ENCODE assay signal across 8 cellular contexts in the genomic region with DNA sequence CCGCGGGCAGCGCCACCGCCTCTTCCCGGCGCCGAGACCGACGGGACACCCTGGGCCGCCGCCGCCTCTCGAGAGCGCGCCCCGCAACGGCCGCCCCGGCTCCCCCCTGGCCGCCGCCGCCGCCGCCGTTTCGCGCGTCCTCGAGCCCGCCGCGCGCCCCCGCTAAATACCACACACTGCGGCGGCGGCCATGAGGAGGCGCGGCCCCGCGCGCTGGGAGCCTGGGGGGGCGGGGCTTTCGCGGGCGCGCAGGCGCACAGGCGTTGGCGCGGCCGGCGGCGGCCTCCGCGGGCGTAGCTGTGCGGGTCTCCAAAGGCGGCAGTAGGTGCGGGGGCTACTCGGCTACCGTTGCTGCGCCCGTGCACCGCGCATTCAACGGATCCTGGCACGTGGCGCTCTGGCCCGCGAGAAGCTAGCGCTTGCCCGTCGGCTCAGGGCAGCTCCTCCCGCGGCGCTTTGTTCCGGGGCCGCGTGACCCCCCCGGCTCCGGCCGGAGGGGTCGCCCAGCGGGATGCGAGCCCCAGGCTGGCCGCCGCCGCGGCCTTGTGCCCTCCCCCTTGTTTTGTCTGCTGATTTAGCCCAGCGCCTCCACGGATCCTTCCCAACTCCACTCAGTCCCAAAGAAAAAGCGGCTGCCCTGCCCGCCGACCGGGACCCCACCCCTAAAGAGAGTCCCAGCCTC. TPM values are rescaled to one million over a fixed set of nuclear protein-coding genes. Genes with fewer than 3 reads are reported as not detected.
A peak's percentile ranks its signal among the peaks of the same experiment; 100 is the strongest.
DNase-seq lines count a peak whose midpoint lies in the region; ATAC-seq and TF ChIP-seq lines count a peak whose summit lies in the region.

A gene with protein sequence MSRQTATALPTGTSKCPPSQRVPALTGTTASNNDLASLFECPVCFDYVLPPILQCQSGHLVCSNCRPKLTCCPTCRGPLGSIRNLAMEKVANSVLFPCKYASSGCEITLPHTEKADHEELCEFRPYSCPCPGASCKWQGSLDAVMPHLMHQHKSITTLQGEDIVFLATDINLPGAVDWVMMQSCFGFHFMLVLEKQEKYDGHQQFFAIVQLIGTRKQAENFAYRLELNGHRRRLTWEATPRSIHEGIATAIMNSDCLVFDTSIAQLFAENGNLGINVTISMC (minus strand): TSS at position 142 of the 682 bp plus-strand sequence. CDS start 22,985 bp downstream, outside the sequence.

- peaks cover 28% of the 10 kb centered on the region for H3K4me1 Mint-ChIP-seq in CD4-positive, alpha-beta T cell (ENCODE audit: low read depth)

- peak within 1 kb of the TSS; percentile 91 for H3K4me2 ChIP-seq in OCI-LY3 (ENCODE audit: low read length)

- H2AFZ ChIP-seq in OCI-LY3 (ENCODE audit: low read depth, low read length): peak within 1 kb of the TSS; percentile 88

- TF ChIP-seq CTCF in CD4-positive, alpha-beta T cell (IDR thresholded peaks at IDR 0.05): no peak
- no peak for TF ChIP-seq CTCF in OCI-LY3 (IDR thresholded peaks at IDR 0.05; ENCODE audit: low read depth, low read length)

- no peaks in the 10 kb centered on the region for H3K9me3 ChIP-seq in CD4-positive, alpha-beta T cell (ENCODE audit: control insufficient read depth, low read length)
- H3K9me3 ChIP-seq in OCI-LY3 (ENCODE audit: insufficient read depth, low read length): no peaks in the 10 kb centered on the region
- H3K9me3 ChIP-seq in mucosa of rectum (ENCODE audit: control insufficient read depth in 2 of 2, low read length in 2 of 2): no peaks in the 10 kb centered on the region

- H3K27ac ChIP-seq in CD4-positive, alpha-beta T cell (ENCODE audit: low read depth, low read length): peak within 1 kb of the TSS; percentile 46
- H3K27ac ChIP-seq in OCI-LY3 (ENCODE audit: low read length) (peak within 1 kb of the TSS; percentile 75), epithelial cell of prostate (peak within 1 kb of the TSS; percentile 89), mucosa of rectum (ENCODE audit: low read depth in 2 of 2, low read length in 2 of 2) (peak within 1 kb of the TSS; percentile 98 to 99)

- H3K27me3 ChIP-seq in CD4-positive, alpha-beta T cell (ENCODE audit: control insufficient read depth, insufficient read depth, low read length): no peaks in the 10 kb centered on the region
- H3K27me3 ChIP-seq in OCI-LY3 (ENCODE audit: low read depth, low read length) (no peaks in the 10 kb centered on the region), mucosa of rectum (ENCODE audit: control insufficient read depth in 2 of 2, insufficient read depth in 2 of 2, low read length in 2 of 2) (no peaks in the 10 kb centered on the region)

- no peaks in the 10 kb centered on the region for H3K27me3 Mint-ChIP-seq in CD4-positive, alpha-beta T cell

- intact Hi-C loops in CD4-positive, alpha-beta T cell (cut with DNase I, micrococcal nuclease): loop anchor here (2.0 to 10.0 kb wide), 7 partner anchors 19 to 1553 kb away; partner anchors contain the start of genes C16orf87 (in 1 of the 2), DNAJA2 (in 1 of the 2), ITFG1 (in 1 of the 2) and LONP2 (in 1 of the 2)

- H3K79me2 ChIP-seq in OCI-LY3 (ENCODE audit: low read length): peaks cover 43% of the 10 kb centered on the region

- peak within 1 kb of the TSS; percentile 92 for H3K27ac Mint-ChIP-seq in CD4-positive, alpha-beta T cell

- H3K4me3 ChIP-seq in OCI-LY3 (ENCODE audit: low read length): peak within 1 kb of the TSS; percentile 97
- peak within 1 kb of the TSS; percentile 93 to 96 for H3K4me3 ChIP-seq in mucosa of rectum (ENCODE audit: low read length in 2 of 2)

- POLR2A ChIA-PET in CD4-positive, alpha-beta T cell (lab: Charles Lee): interaction anchor here (0.6 to 4.4 kb wide), 17 partner anchors 8 to 1411 kb away, joined by 3 to 118 read pairs (median 4); partner anchors contain the start of genes ITFG1, N4BP1 and PHKB

- peak within 1 kb of the TSS; percentile 98 for H3K4me3 Mint-ChIP-seq in CD4-positive, alpha-beta T cell

- peak; percentile 73 to 91 (median 84) for DNase-seq in CD4-positive, alpha-beta T cell
- DNase-seq in activated T-cell treated with anti-CD3 and anti-CD28 coated beads for 24 hours (ENCODE audit: low read depth) (peak; percentile 87), epithelial cell of prostate (ENCODE audit: low read depth, low spot score) (no peak)
- peak; percentile 67 to 73 for DNase-seq in stimulated activated CD8-positive, alpha-beta memory T cell treated with anti-CD3 and anti-CD28 coated beads, Interleukin-4, amount 100 ng/mL, for 4 hours (ENCODE audit: low read depth in 2 of 2, low spot score in 1 of 2)

- H3K9me3 Mint-ChIP-seq in CD4-positive, alpha-beta T cell: no peaks in the 10 kb centered on the region

- peak within 1 kb of the TSS; percentile 95 for H3K9ac ChIP-seq in OCI-LY3 (ENCODE audit: low read length)
- peak within 1 kb of the TSS; percentile 90 to 95 for H3K9ac ChIP-seq in mucosa of rectum (ENCODE audit: low read depth in 1 of 2, low read length in 2 of 2)

- peaks cover 7% of the 10 kb centered on the region for H3K36me3 Mint-ChIP-seq in CD4-positive, alpha-beta T cell (ENCODE audit: low read depth)

- peaks cover 15% of the 10 kb centered on the region for H3K4me1 ChIP-seq in OCI-LY3 (ENCODE audit: low read length)
- H3K4me1 ChIP-seq in mucosa of rectum (ENCODE audit: control insufficient read depth in 2 of 2, insufficient read depth in 2 of 2, low read length in 2 of 2): peaks cover 9 to 13% of the 10 kb centered on the region in 2 donors

- H3K36me3 ChIP-seq in OCI-LY3 (replicated peaks; ENCODE audit: low read depth, low read length) (no peaks in the 10 kb centered on the region), mucosa of rectum (ENCODE audit: control insufficient read depth in 2 of 2, insufficient read depth in 2 of 2, low read length in 2 of 2) (no peaks in the 10 kb centered on the region)

- peak; percentile 80 for ATAC-seq in CD4-positive, alpha-beta T cell (ENCODE audit: poor library complexity)
- ATAC-seq in GM19395 (IDR thresholded peaks at IDR 0.05; ENCODE audit: unreplicated experiment) (peak; percentile 58), HG03521 (IDR thresholded peaks at IDR 0.05; ENCODE audit: unreplicated experiment) (peak; percentile 69)

- peaks cover 39% of the 10 kb centered on the region for H4K20me1 ChIP-seq in OCI-LY3 (ENCODE audit: insufficient read depth, low read length)

- CTCF ChIA-PET in CD4-positive, alpha-beta T cell (lab: Charles Lee): interaction anchor here (0.9 to 3.0 kb wide), 4 partner anchors 8 to 238 kb away, joined by 3 to 15 read pairs (median 4); no protein-coding TSS in a partner anchor

RNA-seq across cellular contexts. Expression of the gene that starts here (rescaled TPM):
- 10 to 100 TPM; 40.9 to 43.0 TPM for total RNA-seq in CD4-positive, alpha-beta T cell

Comparison
In these comparisons a context has a peak if more than half of its experiments do, and no peak if none do; other contexts are left out.
1. H3K27ac ChIP-seq: peak in every context shown above with its lines; median percentile 98 in mucosa of rectum; 89 in epithelial cell of prostate; 75 in OCI-LY3; 46 in CD4-positive, alpha-beta T cell.